In genomic region chr17:50684288-50684611, GRCh38 we compare ENCODE assay signal across 28 cellular contexts. TPM values are rescaled to one million over a fixed set of nuclear protein-coding genes. Genes with fewer than 3 reads are reported as not detected.
DNase-seq lines count a peak whose midpoint lies in the region; ATAC-seq, FAIRE-seq and TF ChIP-seq lines count a peak whose summit lies in the region.
"Had no signal": no experiment of that assay in that cellular context is flagged by ENCODE, and none has a peak within 500 bp of the region (broad histone marks: within the 10 kb centered on the region; RNA-seq: fewer than 3 reads in every experiment).

No MANE protein-coding gene starts in this region.

- no peak overlapping the region for H2BK20ac ChIP-seq in H9 (ENCODE audit: low read depth, low read length, poor library complexity, severe bottlenecking)

- H3K23me2 ChIP-seq in H9 (ENCODE audit: insufficient read length, low read depth, low read length, poor library complexity, severe bottlenecking) = no peaks in the 10 kb centered on the region

- H4K20me1 ChIP-seq in H9 (ENCODE audit: control insufficient read depth, insufficient read depth, insufficient read length) = no peaks in the 10 kb centered on the region

- H3K56ac ChIP-seq in H9 (ENCODE audit: insufficient read length, low read depth, low read length) = no peak overlapping the region

- H3K9ac ChIP-seq in H9 (ENCODE audit: extremely low read depth, insufficient read length, low read length) (no peak overlapping the region), liver (ENCODE audit: low read depth in 1 of 2, low read length in 2 of 2) (peak overlapping the region; percentile 9 to 26)

- no peak overlapping the region for H3K4me3 Mint-ChIP-seq in H9
- H3K4me3 Mint-ChIP-seq: activated CD4-positive, alpha-beta memory T cell treated with anti-CD3 and anti-CD28 coated beads for 36 hours; activated naive CD8-positive, alpha-beta T cell treated with anti-CD3 and anti-CD28 coated beads, Interleukin-2, amount 50 U/mL, for 24 hours; CD8-positive, alpha-beta T cell; stimulated activated naive B cell treated with anti-CD40 and anti-IgM and Interleukin-4, amounts not matched to agents 10 μg/mL and 1 μg/mL and 100 μg/mL, for 72 hours had no signal

- no peak overlapping the region for H2AK5ac ChIP-seq in H9 (ENCODE audit: insufficient read length, low read length)

- TF ChIP-seq CTCF in H9 (conservative IDR thresholded peaks at IDR 0.05) = no peak
- no peak for TF ChIP-seq CTCF in RWPE2 (IDR thresholded peaks at IDR 0.05; ENCODE audit: poor library complexity, severe bottlenecking)
- TF ChIP-seq CTCF in liver (IDR thresholded peaks at IDR 0.05; ENCODE audit: low read depth, low read length, missing input control) = no peak

- H4K91ac ChIP-seq in H9 (ENCODE audit: insufficient read length, low read depth, low read length) = no peak overlapping the region

- H3K18ac ChIP-seq in H9 (ENCODE audit: insufficient read length, low read depth, low read length) = no peak overlapping the region

- peaks cover 3% of the 10 kb centered on the region for H3K27me3 Mint-ChIP-seq in H9 (ENCODE audit: low read depth)

- no peak overlapping the region for H4K5ac ChIP-seq in H9 (ENCODE audit: insufficient read length, low read depth, low read length)

- DNase-seq in H9 (no peak), RWPE2 (ENCODE audit: low spot score) (no peak), small intestine (no peak), activated gamma-delta T cell (lab: John Stamatoyannopoulos, UW) (no peak), NCI-H1092 treated with DMSO at 0.1 percent for 48 hours (lab: John Stamatoyannopoulos, UW) (no peak)
- DNase-seq: activated CD4-positive, alpha-beta memory T cell treated with anti-CD3 and anti-CD28 coated beads for 36 hours; activated CD8-positive, alpha-beta memory T cell treated with anti-CD3 and anti-CD28 coated beads, Interleukin-2, amount 50 U/mL, for 48 hours; activated naive CD8-positive, alpha-beta T cell treated with anti-CD3 and anti-CD28 coated beads, Interleukin-2, amount 50 U/mL, for 24 hours; CD8-positive, alpha-beta T cell; effector memory CD4-positive, alpha-beta T cell; foreskin keratinocyte; heart right ventricle; Karpas-422; NCI-H1694 treated with DMSO at 0.1 percent for 48 hours; right cardiac atrium; stimulated activated CD4-positive, alpha-beta T cell treated with anti-CD3 and anti-CD28 coated beads, Interleukin-12 subunit alpha, Interleukin-12 subunit beta, amount 100 ng/mL, for 4 hours; stimulated activated CD4-positive, alpha-beta T cell treated with anti-CD3 and anti-CD28 coated beads, Interleukin-4, amount 100 ng/mL, for 24 hours; stimulated activated naive B cell treated with anti-CD40 and anti-IgM and Interleukin-4, amounts not matched to agents 10 μg/mL and 1 μg/mL and 100 μg/mL, for 72 hours; SW 1271; T1000; thyroid gland had no signal

- H3K14ac ChIP-seq in H9 (ENCODE audit: insufficient read depth, low read length) = no peak overlapping the region

- no peaks in the 10 kb centered on the region for H3K79me1 ChIP-seq in H9 (ENCODE audit: insufficient read depth, low read depth, low read length, poor library complexity, severe bottlenecking)

- no peak overlapping the region for H2BK15ac ChIP-seq in H9 (ENCODE audit: low read depth, low read length)

- peaks cover 25 to 41% of the 10 kb centered on the region in 2 experiments for H3K4me1 Mint-ChIP-seq in H9

- no CpG with 5 or more reads among the region's 5 CpGs for WGBS in H9 (ENCODE audit: extremely low coverage, insufficient read length, low lambda C conversion rate)
- 52% methylated on average over 5 of the region's 5 CpGs for WGBS in liver
- 52 to 74% (median 59%) methylated on average over 5 of the region's 5 CpGs for WGBS in small intestine, 3 donors

- no peak overlapping the region for H3K27ac ChIP-seq in H9 (ENCODE audit: insufficient read length, low read depth, low read length)
- H3K27ac ChIP-seq in RWPE2 (ENCODE audit: poor library complexity, severe bottlenecking) = peak overlapping the region; percentile 53
- peak overlapping the region; percentile 85 to 94 for H3K27ac ChIP-seq in liver (ENCODE audit: low read depth in 1 of 2, low read length in 2 of 2)
- H3K27ac ChIP-seq in small intestine (ENCODE audit: low read depth in 1 of 2, low read length in 1 of 2) = peak overlapping the region; percentile 69 to 76
- H3K27ac ChIP-seq: foreskin keratinocyte, heart right ventricle, thyroid gland had no signal

- H3K4me1 ChIP-seq in H9 (ENCODE audit: insufficient read depth, low read length) (no peaks in the 10 kb centered on the region), RWPE2 (ENCODE audit: insufficient read depth, poor library complexity, severe bottlenecking) (peaks cover 22% of the 10 kb centered on the region), liver (ENCODE audit: control insufficient read depth in 4 of 4, insufficient read depth in 4 of 4, low read length in 3 of 4) (peaks cover 29 to 64% (median 51%) of the 10 kb centered on the region in 4 donors), small intestine (ENCODE audit: control insufficient read depth in 2 of 2, insufficient read depth in 1 of 2, low read depth in 1 of 2, low read length in 1 of 2) (peaks cover 0 to 7% of the 10 kb centered on the region in 2 donors)

- H3K27ac Mint-ChIP-seq in H9 = peak overlapping the region in 2 of 3 experiments; percentile 29 to 49; a peak in 2 of 7 replicates
- H3K27ac Mint-ChIP-seq: activated CD4-positive, alpha-beta memory T cell treated with anti-CD3 and anti-CD28 coated beads for 36 hours; activated naive CD8-positive, alpha-beta T cell treated with anti-CD3 and anti-CD28 coated beads, Interleukin-2, amount 50 U/mL, for 24 hours; activated T-helper 2 cell treated with anti-CD3 and anti-CD28 coated beads, Interferon-gamma antibody, Interleukin-2, Interleukin-4, amounts not matched to agents 10 μg/mL and 5 μg/mL and 100 μg/mL, durations not matched to agents 14 hours and 24 hours and 36 hours; CD8-positive, alpha-beta T cell; stimulated activated naive B cell treated with anti-CD40 and anti-IgM and Interleukin-4, amounts not matched to agents 10 μg/mL and 1 μg/mL and 100 μg/mL, for 72 hours had no signal

- H4K8ac ChIP-seq in H9 (replicated peaks; ENCODE audit: insufficient read length, low read depth, low read length) = no peak overlapping the region

- H2BK12ac ChIP-seq in H9 (ENCODE audit: insufficient read length, low read depth, low read length) = no peak overlapping the region

- no peak overlapping the region for H3K4me2 ChIP-seq in H9 (ENCODE audit: insufficient read depth, insufficient read length, low read length)

- H2BK5ac ChIP-seq in H9 (ENCODE audit: insufficient read length, low read length) = no peak overlapping the region

- H2BK120ac ChIP-seq in H9 (ENCODE audit: low read depth, low read length, poor library complexity, severe bottlenecking) = no peak overlapping the region

- no peak overlapping the region for H3K4ac ChIP-seq in H9 (ENCODE audit: low read depth, low read length)

- no peak overlapping the region for H3K23ac ChIP-seq in H9 (ENCODE audit: insufficient read length, low read depth, low read length)

- ATAC-seq in RWPE2 (ENCODE audit: low read depth) = no peak
- no peak for ATAC-seq in GM18868 (IDR thresholded peaks at IDR 0.05; ENCODE audit: unreplicated experiment)
- ATAC-seq: activated CD4-positive, CD25-positive, alpha-beta regulatory T cell treated with anti-CD3 and anti-CD28 coated beads, Interleukin-2, amount 50 U/mL, for 24 hours; activated naive CD8-positive, alpha-beta T cell treated with anti-CD3 and anti-CD28 coated beads, Interleukin-2, amount 50 U/mL, for 24 hours; CD8-positive, alpha-beta T cell; foreskin keratinocyte; heart right ventricle; stimulated activated naive B cell treated with anti-CD40 and anti-IgM and Interleukin-4, amounts not matched to agents 10 μg/mL and 1 μg/mL and 100 μg/mL, for 72 hours had no signal

- no peaks in the 10 kb centered on the region for H3K36me3 Mint-ChIP-seq in H9 (ENCODE audit: insufficient read depth in 1 of 3, low read depth in 3 of 3)
- H3K36me3 Mint-ChIP-seq: activated CD4-positive, alpha-beta memory T cell treated with anti-CD3 and anti-CD28 coated beads for 36 hours; brain; CD8-positive, alpha-beta T cell; stimulated activated naive B cell treated with anti-CD40 and anti-IgM and Interleukin-4, amounts not matched to agents 10 μg/mL and 1 μg/mL and 100 μg/mL, for 72 hours had no signal

- H3K4me3 ChIP-seq in RWPE2 (ENCODE audit: severe bottlenecking) = no peak overlapping the region
- H3K4me3 ChIP-seq in liver (ENCODE audit: low read depth in 1 of 3, low read length in 3 of 3) = peak overlapping the region in 1 of 3 donors; percentile 7
- H3K4me3 ChIP-seq in small intestine (ENCODE audit: low read depth in 1 of 2, low read length in 2 of 2) = no peak overlapping the region
- H3K4me3 ChIP-seq: heart right ventricle, thyroid gland had no signal

- no peaks in the 10 kb centered on the region for H3K79me2 ChIP-seq in H9 (ENCODE audit: insufficient read depth, low read length)

- H3K9me3 ChIP-seq in H9 (ENCODE audit: control insufficient read depth, low read depth, low read length) (no peaks in the 10 kb centered on the region), RWPE2 (ENCODE audit: severe bottlenecking) (no peaks in the 10 kb centered on the region), liver (ENCODE audit: control insufficient read depth in 4 of 4, low read length in 3 of 4) (no peaks in the 10 kb centered on the region), small intestine (ENCODE audit: control insufficient read depth, low read depth) (no peaks in the 10 kb centered on the region)
- H3K9me3 ChIP-seq: heart right ventricle, thyroid gland had no signal

- H2AFZ ChIP-seq in H9 (ENCODE audit: low read length) = no peak overlapping the region

- H3K9me3 Mint-ChIP-seq in H9 = no peaks in the 10 kb centered on the region; a peak in 1 of 5 replicates
- H3K9me3 Mint-ChIP-seq: activated CD4-positive, alpha-beta memory T cell treated with anti-CD3 and anti-CD28 coated beads for 36 hours; activated naive CD8-positive, alpha-beta T cell treated with anti-CD3 and anti-CD28 coated beads, Interleukin-2, amount 50 U/mL, for 24 hours; activated T-helper 2 cell treated with anti-CD3 and anti-CD28 coated beads, Interferon-gamma antibody, Interleukin-2, Interleukin-4, amounts not matched to agents 10 μg/mL and 5 μg/mL and 100 μg/mL, durations not matched to agents 14 hours and 24 hours and 36 hours; CD8-positive, alpha-beta T cell; stimulated activated naive B cell treated with anti-CD40 and anti-IgM and Interleukin-4, amounts not matched to agents 10 μg/mL and 1 μg/mL and 100 μg/mL, for 72 hours had no signal

- FAIRE-seq in small intestine (lab: Jason Lieb, UNC) = no peak
- FAIRE-seq: HTR-8/SVneo had no signal

- no peak overlapping the region for H3T11ph ChIP-seq in H9 (ENCODE audit: low read length)

- no peak for TF ChIP-seq RAD21 in liver (IDR thresholded peaks at IDR 0.05)

- no peaks in the 10 kb centered on the region for H3K27me3 ChIP-seq in H9 (ENCODE audit: insufficient read depth, low read length)
- no peaks in the 10 kb centered on the region for H3K27me3 ChIP-seq in RWPE2 (ENCODE audit: insufficient read depth, poor library complexity, severe bottlenecking)
- H3K27me3 ChIP-seq in liver (ENCODE audit: control insufficient read depth in 4 of 4, insufficient read depth in 4 of 4, low read length in 3 of 4) = no peaks in the 10 kb centered on the region
- H3K27me3 ChIP-seq in small intestine (ENCODE audit: control insufficient read depth in 2 of 2, insufficient read depth in 2 of 2, low read length in 2 of 2) = no peaks in the 10 kb centered on the region
- H3K27me3 ChIP-seq: foreskin keratinocyte, heart right ventricle, thyroid gland had no signal

- H3K36me3 ChIP-seq in RWPE2 (ENCODE audit: low read depth) (no peaks in the 10 kb centered on the region), liver (ENCODE audit: control insufficient read depth in 4 of 4, insufficient read depth in 3 of 4, low read depth in 1 of 4, low read length in 3 of 4) (peaks cover 0 to 10% (median 3%) of the 10 kb centered on the region in 4 donors), small intestine (ENCODE audit: control insufficient read depth in 2 of 2, insufficient read depth in 2 of 2, low read length in 2 of 2) (no peaks in the 10 kb centered on the region)
- H3K36me3 ChIP-seq: heart right ventricle, thyroid gland had no signal

RNA-seq across cellular contexts. Expression of gene ANKRD40, which starts 23.5 kb away (rescaled TPM):
- total RNA-seq in H9 (2021) (54.3 and 56.1 TPM in 2 replicates), liver (10 to 100 TPM; 10.1 to 15.1 TPM)
- polyA plus RNA-seq in liver (1 to 10 TPM; 6.2 to 9.3 TPM), small intestine (10 to 100 TPM in 1 of 3 donors, 1 to 10 TPM in 2; 5.7 to 12.5 (median 6.7) TPM)

RNA-seq across cellular contexts. Expression of gene LUC7L3, which starts 35.2 kb away (rescaled TPM):
- 143 and 154 TPM in 2 replicates for total RNA-seq in H9 (2021)
- total RNA-seq in liver = 10 to 100 TPM; 26.0 to 26.5 TPM
- polyA plus RNA-seq in liver = 100 to 1,000 TPM in 1 of 2 donors, 10 to 100 TPM in 1; 15.5 to 126 TPM
- 100 to 1,000 TPM in 2 of 3 donors, 10 to 100 TPM in 1; 57.4 to 466 (median 435) TPM for polyA plus RNA-seq in small intestine

RNA-seq across cellular contexts. Expression of gene ABCC3, which starts 49.6 kb away (rescaled TPM):
- total RNA-seq in H9 (2021) (0.31 and 0.59 TPM in 2 replicates), liver (100 to 1,000 TPM in 1 of 2 donors, 10 to 100 TPM in 1; 10.5 to 197 TPM)
- polyA plus RNA-seq in liver (10 to 100 TPM; 66.7 to 94.3 TPM), small intestine (100 to 1,000 TPM in 1 of 3 donors, 10 to 100 TPM in 2; 36.7 to 131 (median 99.3) TPM)
- total RNA-seq: activated CD4-positive, alpha-beta memory T cell treated with anti-CD3 and anti-CD28 coated beads for 36 hours; activated T-helper 2 cell treated with anti-CD3 and anti-CD28 coated beads, Interferon-gamma antibody, Interleukin-2, Interleukin-4, amounts not matched to agents 10 μg/mL and 5 μg/mL and 100 μg/mL, durations not matched to agents 14 hours and 24 hours and 36 hours; CD8-positive, alpha-beta T cell; G401 had no signal
